Comparison of ENCODE assay signal across 10 cellular contexts in genomic region chr7:115087437-115087836, GRCh38.
A peak's percentile ranks its signal among the peaks of the same experiment; 100 is the strongest.
DNase-seq lines count a peak whose midpoint lies in the region; ATAC-seq, FAIRE-seq and TF ChIP-seq lines count a peak whose summit lies in the region.
"Had no signal": no experiment of that assay in that cellular context is flagged by ENCODE, and none has a peak within 500 bp of the region (broad histone marks: within the 10 kb centered on the region; RNA-seq: fewer than 3 reads in every experiment).

No MANE protein-coding gene starts in this region.

- no peaks in the 10 kb centered on the region for H3K36me3 ChIP-seq in H1 (ENCODE audit: control insufficient read depth in 2 of 4, insufficient read depth in 4 of 4, low read length in 3 of 4)
- no peaks in the 10 kb centered on the region for H3K36me3 ChIP-seq in lung (ENCODE audit: control insufficient read depth in 2 of 2, insufficient read depth in 2 of 2, low read length in 2 of 2)

- H3K4me3 ChIP-seq in H1 (ENCODE audit: extremely low read depth in 1 of 4, insufficient read depth in 2 of 4, low read depth in 3 of 4, low read length in 4 of 4): no peak overlapping the region
- H3K4me3 ChIP-seq in lung: no peak overlapping the region

- H3K4ac ChIP-seq in H1 (replicated peaks; ENCODE audit: insufficient read length, low read depth, low read length): no peak overlapping the region

- no peaks in the 10 kb centered on the region for H3K4me1 ChIP-seq in H1 (replicated peaks in 1 of 4; ENCODE audit: control insufficient read depth in 3 of 4, insufficient read depth in 4 of 4, low read length in 3 of 4)
- H3K4me1 ChIP-seq in lung (ENCODE audit: control insufficient read depth in 2 of 2, insufficient read depth in 2 of 2, low read length in 2 of 2): peaks cover 2 to 19% of the 10 kb centered on the region in 2 donors

- ATAC-seq in lung (ENCODE audit: insufficient read depth, low FRiP score): peak; percentile 62
- ATAC-seq in GM21423 (IDR thresholded peaks at IDR 0.05; ENCODE audit: unreplicated experiment): no peak

- CTCF ChIA-PET in H1 (lab: Charles Lee; ENCODE audit: partially characterized antibody): interaction anchor here (2.4 kb wide), 1 partner anchor 12 kb away, joined by 6 read pairs; no protein-coding TSS in a partner anchor

- H4K8ac ChIP-seq in H1 (ENCODE audit: extremely low read depth, insufficient read depth, low read length): no peak overlapping the region

- POLR2A ChIA-PET in H1 (lab: Charles Lee; ENCODE audit: partially characterized antibody): no interaction called here

- H3K79me2 ChIP-seq in H1 (ENCODE audit: control insufficient read depth in 1 of 2, insufficient read depth in 2 of 2, low read length in 2 of 2): no peaks in the 10 kb centered on the region

- TF ChIP-seq POLR2A in H1 (IDR thresholded peaks at IDR 0.05; ENCODE audit: control extremely low read depth in 1 of 2, low read depth in 2 of 2, low read length in 2 of 2): no peak

- TF ChIP-seq RAD21 in H1 (IDR thresholded peaks at IDR 0.05 in 1 of 2, conservative IDR thresholded peaks at IDR 0.05 in 1 of 2; ENCODE audit: low read depth in 2 of 2, low read length in 2 of 2): no peak

- WGBS in H1 (ENCODE audit: extremely low coverage in 1 of 2, insufficient coverage in 1 of 2, insufficient read length in 1 of 2, insufficient replicate concordance in 2 of 2, low coverage in 1 of 2, low lambda C conversion rate in 2 of 2, missing lambda C conversion rate in 1 of 2), 2 experiments: 58% methylated on average over 2 of the region's 2 CpGs; no CpG with 5 or more reads in 1 of the 2 experiments
- 40 to 61% methylated on average over 2 of the region's 2 CpGs for WGBS in lung, 2 donors

- FAIRE-seq in H1 (lab: Jason Lieb, UNC): no peak

- no peak overlapping the region for H3K27ac ChIP-seq in H1 (ENCODE audit: low read depth, low read length)
- no peak overlapping the region for H3K27ac ChIP-seq in lung (ENCODE audit: low read depth in 1 of 2, low read length in 1 of 2)
- H3K27ac ChIP-seq: C4-2B had no signal

- H2AK5ac ChIP-seq in H1 (ENCODE audit: low read depth, low read length): no peak overlapping the region

- TF ChIP-seq CTCF in H1 (IDR thresholded peaks at IDR 0.05; ENCODE audit: control extremely low read depth in 1 of 3, insufficient read depth in 1 of 3, low read depth in 1 of 3, low read length in 3 of 3): no peak
- TF ChIP-seq CTCF in lung (IDR thresholded peaks at IDR 0.05; ENCODE audit: control extremely low read depth, extremely low read depth): no peak

- no peak overlapping the region for H2BK5ac ChIP-seq in H1 (ENCODE audit: low read depth, low read length)

- no peak overlapping the region for H3K14ac ChIP-seq in H1 (ENCODE audit: insufficient read length)

- H3K56ac ChIP-seq in H1 (replicated peaks; ENCODE audit: insufficient read length, low read depth, low read length): no peak overlapping the region

- no peak overlapping the region for H3K18ac ChIP-seq in H1 (ENCODE audit: extremely low read depth, low read length)

- no peaks in the 10 kb centered on the region for H3K27me3 ChIP-seq in H1 (replicated peaks in 1 of 4; ENCODE audit: control insufficient read depth in 3 of 4, extremely low read depth in 1 of 4, insufficient read depth in 3 of 4, low read length in 3 of 4)
- H3K27me3 ChIP-seq in lung (ENCODE audit: control insufficient read depth, insufficient read depth): no peaks in the 10 kb centered on the region

- DNase-seq in ACHN (peak; percentile 85), LoVo (ENCODE audit: low spot score) (peak; percentile 61), H1 (ENCODE audit: low read depth in 1 of 2, low spot score in 2 of 2) (peak in 1 of 2 experiments; percentile 3), lung (ENCODE audit: low spot score) (peak; percentile 56), NCI-H187 (lab: John Stamatoyannopoulos, UW) (no peak), NCI-H146 (lab: John Stamatoyannopoulos, UW) (no peak), NCI-H774 (lab: John Stamatoyannopoulos, UW) (no peak)
- DNase-seq: SHP77 treated with DMSO at 0.1 percent for 48 hours had no signal

- H3K9ac ChIP-seq in H1 (replicated peaks in 1 of 4; ENCODE audit: extremely low read depth in 1 of 4, low read depth in 3 of 4, low read length in 3 of 4): no peak overlapping the region

- no peak overlapping the region for H3K23ac ChIP-seq in H1 (ENCODE audit: insufficient read length)

- in situ Hi-C loops in ACHN (cut with HindIII; ENCODE audit: low pct_ligation_motif_present, low pct_unique_long_range_greater_than_20kb, low sequenced_read_pairs): no loop called here

- no peak overlapping the region for H2AFZ ChIP-seq in H1 (ENCODE audit: low read length)

- H2BK15ac ChIP-seq in H1 (ENCODE audit: low read length): no peak overlapping the region

- H2BK12ac ChIP-seq in H1 (ENCODE audit: low read depth, low read length): no peak overlapping the region

- H2BK20ac ChIP-seq in H1 (ENCODE audit: low read length): no peak overlapping the region

- no peaks in the 10 kb centered on the region for H4K20me1 ChIP-seq in H1 (replicated peaks in 1 of 2; ENCODE audit: control insufficient read depth in 1 of 2, insufficient read depth in 2 of 2, low read length in 2 of 2)

- no peaks in the 10 kb centered on the region for H3K79me1 ChIP-seq in H1 (ENCODE audit: low read depth, low read length)

- H3K23me2 ChIP-seq in H1 (ENCODE audit: low read depth, low read length): no peaks in the 10 kb centered on the region

- H4K5ac ChIP-seq in H1 (ENCODE audit: insufficient read length, low read depth, low read length): no peak overlapping the region

- H2BK120ac ChIP-seq in H1 (replicated peaks; ENCODE audit: low read depth, low read length): no peak overlapping the region

- no peak overlapping the region for H4K91ac ChIP-seq in H1 (replicated peaks; ENCODE audit: insufficient read length, low read length)

- no peak overlapping the region for H3K4me2 ChIP-seq in H1 (ENCODE audit: insufficient read depth in 1 of 2, low read depth in 2 of 2, low read length in 2 of 2)

- H3K9me3 ChIP-seq in H1 (ENCODE audit: insufficient read depth in 2 of 2, low read depth in 1 of 2, low read length in 1 of 2) (no peaks in the 10 kb centered on the region; a peak in 1 of 4 replicates), lung (ENCODE audit: control insufficient read depth in 2 of 2, insufficient read depth in 1 of 2, low read length in 1 of 2) (no peaks in the 10 kb centered on the region)

- no peak for TF ChIP-seq EP300 in H1 (IDR thresholded peaks at IDR 0.05; ENCODE audit: borderline replicate concordance in 1 of 2, low read depth in 2 of 2, low read length in 2 of 2)

TF ChIP-seq in H1, 55 proteins besides CTCF, POLR2A, EP300 and RAD21:
- TF ChIP-seq CREB1 (IDR thresholded peaks at IDR 0.05) (no peak), SP1 (IDR thresholded peaks at IDR 0.05; ENCODE audit: low read depth, low read length) (no peak), JUND (IDR thresholded peaks at IDR 0.05; ENCODE audit: low read length) (peak; percentile 81), BACH1 (IDR thresholded peaks at IDR 0.05; ENCODE audit: low read length) (no peak), SP2 (IDR thresholded peaks at IDR 0.05; ENCODE audit: low read length) (no peak), BRCA1 (IDR thresholded peaks at IDR 0.05; ENCODE audit: low read depth, low read length) (no peak), TEAD4 (IDR thresholded peaks at IDR 0.05; ENCODE audit: low read depth, low read length) (0 out of 2 replicates have a peak, but pooled peaks have one; percentile 21), SRF (IDR thresholded peaks at IDR 0.05; ENCODE audit: low read depth, low read length) (no peak), KDM4A (IDR thresholded peaks at IDR 0.05; ENCODE audit: low read depth, low read length, severe bottlenecking) (no peak)
TF ChIP-seq in H1: peak in this region for 2.

Comparison
In these comparisons a context has a peak if more than half of its experiments do, and no peak if none do; other contexts are left out.
1. DNase-seq: peak in ACHN (single experiment), LoVo (single experiment) and lung (single experiment); none in NCI-H187 (0 of 2), NCI-H146 (single experiment) and NCI-H774 (single experiment).